ENCODE assay signal across 1 cellular context in the genomic region with DNA sequence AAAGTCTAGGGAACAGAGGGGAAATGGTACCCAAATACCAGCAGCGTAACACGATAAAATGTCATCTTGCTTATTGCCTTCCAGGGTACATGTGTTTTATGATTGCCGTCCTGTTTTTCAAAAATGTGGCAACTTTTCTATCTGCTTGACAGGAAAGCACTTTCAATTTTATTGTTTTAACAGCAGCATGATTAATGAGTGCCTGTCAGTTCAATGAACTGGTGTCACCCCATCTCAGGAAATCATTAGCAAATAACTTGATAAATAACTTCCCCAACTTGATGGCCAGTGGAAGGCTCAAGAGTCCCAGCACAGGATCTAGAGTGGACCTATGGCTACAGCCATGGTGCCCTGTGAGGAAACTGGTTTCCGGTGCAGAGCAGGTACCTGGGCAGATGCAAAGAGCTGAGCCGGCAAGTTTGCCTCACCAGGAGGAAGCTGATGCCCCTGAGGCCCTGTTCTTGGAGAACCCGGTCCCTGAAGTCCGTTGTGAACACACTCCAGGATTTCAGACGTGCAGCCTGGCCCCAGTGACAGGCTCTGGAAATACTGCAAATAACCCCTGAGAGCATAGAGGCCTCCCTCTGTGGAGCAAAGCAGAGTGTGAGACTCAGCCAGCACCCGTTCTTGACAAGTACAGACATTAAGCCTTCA.
TF ChIP-seq lines count a peak whose summit lies in the region.

No MANE protein-coding gene starts in this region.

TF ChIP-seq in H1, 55 proteins besides CTCF, POLR2A, EP300 and RAD21 (continued from another document):
- TF ChIP-seq EGR1 (IDR thresholded peaks at IDR 0.05; ENCODE audit: borderline replicate concordance, low read depth, low read length) (no peak), MAFK (IDR thresholded peaks at IDR 0.05; ENCODE audit: low read depth, low read length) (0 out of 2 replicates have a peak, but pooled peaks have one; percentile 28)
